In the genomic region with DNA sequence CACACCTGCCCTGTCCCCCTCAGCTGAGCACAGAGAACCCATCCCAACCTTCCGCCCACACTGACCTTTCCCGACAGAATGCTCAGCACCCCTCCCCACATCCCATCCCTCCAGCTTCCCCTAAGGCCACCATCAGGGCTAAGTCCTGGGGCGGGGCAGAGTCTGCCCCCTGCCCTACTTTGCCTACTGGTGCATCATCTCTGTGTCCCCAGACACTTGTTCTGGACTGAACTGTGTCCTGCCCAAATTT, we compare ENCODE assay signal across 22 cellular contexts.
A peak's percentile ranks its signal among the peaks of the same experiment; 100 is the strongest.
DNase-seq lines count a peak whose midpoint lies in the region; ATAC-seq, FAIRE-seq and TF ChIP-seq lines count a peak whose summit lies in the region.
"Had no signal": no experiment of that assay in that cellular context is flagged by ENCODE, and none has a peak within 500 bp of the region (broad histone marks: within the 10 kb centered on the region; RNA-seq: fewer than 3 reads in every experiment).

No MANE protein-coding gene starts in this region.

- H3K9me3 ChIP-seq in H1 (ENCODE audit: insufficient read depth in 2 of 2, low read depth in 1 of 2, low read length in 1 of 2), result peaks cover 2 to 4% of the 10 kb centered on the region in 2 experiments; a peak in 3 of 4 replicates
- no peaks in the 10 kb centered on the region for H3K9me3 ChIP-seq in osteoblast (ENCODE audit: low read depth, low read length)

- H3K23me2 ChIP-seq in H1 (ENCODE audit: low read depth, low read length), result no peaks in the 10 kb centered on the region

- H3K79me2 ChIP-seq in H1 (ENCODE audit: control insufficient read depth in 1 of 2, insufficient read depth in 2 of 2, low read length in 2 of 2) (no peaks in the 10 kb centered on the region), osteoblast (ENCODE audit: insufficient read depth, low read length) (no peaks in the 10 kb centered on the region)

- H3K23ac ChIP-seq in H1 (ENCODE audit: insufficient read length), result no peak overlapping the region

- H3K9me3 Mint-ChIP-seq in activated T-helper 17 cell treated with anti-CD3 and anti-CD28 coated beads, Interleukin-2, amount 50 U/mL, for 72 hours, result peaks cover 16% of the 10 kb centered on the region

- no peak overlapping the region for H3K4me3 ChIP-seq in H1 (ENCODE audit: extremely low read depth in 1 of 4, insufficient read depth in 2 of 4, low read depth in 3 of 4, low read length in 4 of 4)
- H3K4me3 ChIP-seq in osteoblast (ENCODE audit: insufficient read depth, low read length), result no peak overlapping the region
- H3K4me3 ChIP-seq: A549 had no signal

- ATAC-seq in Right ventricle myocardium superior (ENCODE audit: poor library complexity) (no peak), left cardiac atrium (no peak), HG02981 (IDR thresholded peaks at IDR 0.05; ENCODE audit: unreplicated experiment) (no peak)
- no peak for ATAC-seq in activated T-helper 17 cell treated with anti-CD3 and anti-CD28 coated beads, Interleukin-2, amount 50 U/mL, for 72 hours (replicated peaks)
- ATAC-seq: A549; CD8-positive, alpha-beta T cell; HCT116 had no signal

- H3K27ac ChIP-seq in H1 (ENCODE audit: low read depth, low read length) (no peak overlapping the region), osteoblast (ENCODE audit: low read depth, low read length) (no peak overlapping the region)
- H3K27ac ChIP-seq: A549 had no signal

- no peak overlapping the region for H3K9ac ChIP-seq in H1 (replicated peaks in 1 of 4; ENCODE audit: extremely low read depth in 1 of 4, low read depth in 3 of 4, low read length in 3 of 4)

- H3K14ac ChIP-seq in H1 (ENCODE audit: insufficient read length), result no peak overlapping the region

- 0 out of 2 replicates have a peak overlapping the region, but pooled peaks have one; percentile 23 for H4K8ac ChIP-seq in H1 (ENCODE audit: extremely low read depth, insufficient read depth, low read length)

- H3K79me1 ChIP-seq in H1 (ENCODE audit: low read depth, low read length), result peaks cover 8% of the 10 kb centered on the region; the same call in 1 of the 2 replicates

- WGBS in H1 (ENCODE audit: extremely low coverage in 1 of 2, insufficient coverage in 1 of 2, insufficient read length in 1 of 2, insufficient replicate concordance in 2 of 2, low coverage in 1 of 2, low lambda C conversion rate in 2 of 2, missing lambda C conversion rate in 1 of 2), 2 experiments, result 82% methylated on average over 3 of the region's 3 CpGs; no CpG with 5 or more reads in 1 of the 2 experiments

- TF ChIP-seq POLR2A in H1 (IDR thresholded peaks at IDR 0.05; ENCODE audit: control extremely low read depth in 1 of 2, low read depth in 2 of 2, low read length in 2 of 2), result no peak

- H3K4me1 ChIP-seq in H1 (replicated peaks in 1 of 4; ENCODE audit: control insufficient read depth in 3 of 4, insufficient read depth in 4 of 4, low read length in 3 of 4), result peaks cover 3 to 12% (median 6%) of the 10 kb centered on the region in 4 experiments; a peak in 6 of 7 replicates
- no peaks in the 10 kb centered on the region for H3K4me1 ChIP-seq in osteoblast (ENCODE audit: insufficient read depth, low read length)
- H3K4me1 ChIP-seq: A549, Caco-2 had no signal

- FAIRE-seq in H1 (lab: Jason Lieb, UNC), result no peak
- FAIRE-seq: A549, G401.6, GM12892 had no signal

- no peak overlapping the region for H2BK12ac ChIP-seq in H1 (ENCODE audit: low read depth, low read length)

- no peak overlapping the region for H4K91ac ChIP-seq in H1 (replicated peaks; ENCODE audit: insufficient read length, low read length)

- H3K4ac ChIP-seq in H1 (replicated peaks; ENCODE audit: insufficient read length, low read depth, low read length), result no peak overlapping the region

- DNase-seq in Right ventricle myocardium superior (peak; percentile 4), left cardiac atrium (no peak), H1 (ENCODE audit: low read depth in 1 of 2, low spot score in 2 of 2) (no peak), osteoblast (ENCODE audit: insufficient read length, low spot score, missing footprints) (peak; percentile 15), NOMO-1 treated with dmso at 0.1 percent for 144 hours (lab: John Stamatoyannopoulos, UW; ENCODE audit: unreplicated experiment) (no peak)
- DNase-seq: 8988T; ACHN; AML-193; C1 segment of cervical spinal cord; Caco-2; CD4-positive, CD25-positive, alpha-beta regulatory T cell; CD8-positive, alpha-beta T cell; DMS153; DND-41; GOT3; H7 had no signal

- POLR2A ChIA-PET in H1 (lab: Charles Lee; ENCODE audit: partially characterized antibody), result no interaction called here

- H3K36me3 Mint-ChIP-seq in activated T-helper 17 cell treated with anti-CD3 and anti-CD28 coated beads, Interleukin-2, amount 50 U/mL, for 72 hours (ENCODE audit: low read depth), result no peaks in the 10 kb centered on the region
- H3K36me3 Mint-ChIP-seq: CD4-positive, CD25-positive, alpha-beta regulatory T cell; CD8-positive, alpha-beta T cell had no signal

- H3K27me3 ChIP-seq in H1 (replicated peaks in 1 of 4; ENCODE audit: control insufficient read depth in 3 of 4, extremely low read depth in 1 of 4, insufficient read depth in 3 of 4, low read length in 3 of 4) (no peaks in the 10 kb centered on the region), osteoblast (ENCODE audit: insufficient read depth, low read length) (no peaks in the 10 kb centered on the region)

- H3K36me3 ChIP-seq in H1 (ENCODE audit: control insufficient read depth in 2 of 4, insufficient read depth in 4 of 4, low read length in 3 of 4) (no peaks in the 10 kb centered on the region), osteoblast (ENCODE audit: insufficient read depth, low read length) (no peaks in the 10 kb centered on the region)

- no peak overlapping the region for H2BK15ac ChIP-seq in H1 (ENCODE audit: low read length)

- TF ChIP-seq RAD21 in H1 (IDR thresholded peaks at IDR 0.05 in 1 of 2, conservative IDR thresholded peaks at IDR 0.05 in 1 of 2; ENCODE audit: low read depth in 2 of 2, low read length in 2 of 2), result no peak

- no peak for TF ChIP-seq CTCF in H1 (IDR thresholded peaks at IDR 0.05; ENCODE audit: control extremely low read depth in 1 of 3, insufficient read depth in 1 of 3, low read depth in 1 of 3, low read length in 3 of 3)
- no peak for TF ChIP-seq CTCF in osteoblast (IDR thresholded peaks at IDR 0.05; ENCODE audit: extremely low read depth, low read depth, low read length)

- no peak overlapping the region for H3K18ac ChIP-seq in H1 (ENCODE audit: extremely low read depth, low read length)

- no peak for TF ChIP-seq EP300 in H1 (IDR thresholded peaks at IDR 0.05; ENCODE audit: borderline replicate concordance in 1 of 2, low read depth in 2 of 2, low read length in 2 of 2)

- CTCF ChIA-PET in H1 (lab: Charles Lee; ENCODE audit: partially characterized antibody), result interaction anchor here (0.8 to 12.0 kb wide), 3 partner anchors 8 to 358 kb away, joined by 3 to 150 read pairs (median 4); no protein-coding TSS in a partner anchor

- H4K20me1 ChIP-seq in H1 (replicated peaks in 1 of 2; ENCODE audit: control insufficient read depth in 1 of 2, insufficient read depth in 2 of 2, low read length in 2 of 2) (peaks cover 3 to 11% of the 10 kb centered on the region in 2 experiments), osteoblast (ENCODE audit: insufficient read depth, low read length) (peaks cover 5% of the 10 kb centered on the region)

- H3K56ac ChIP-seq in H1 (replicated peaks; ENCODE audit: insufficient read length, low read depth, low read length), result no peak overlapping the region

- H2BK120ac ChIP-seq in H1 (replicated peaks; ENCODE audit: low read depth, low read length), result no peak overlapping the region

- no peak overlapping the region for H3K4me3 Mint-ChIP-seq in activated T-helper 17 cell treated with anti-CD3 and anti-CD28 coated beads, Interleukin-2, amount 50 U/mL, for 72 hours
- H3K4me3 Mint-ChIP-seq: CD4-positive, CD25-positive, alpha-beta regulatory T cell; CD8-positive, alpha-beta T cell had no signal

- no peak overlapping the region for H3K27ac Mint-ChIP-seq in activated T-helper 17 cell treated with anti-CD3 and anti-CD28 coated beads, Interleukin-2, amount 50 U/mL, for 72 hours
- H3K27ac Mint-ChIP-seq: CD4-positive, CD25-positive, alpha-beta regulatory T cell; CD8-positive, alpha-beta T cell had no signal

- intact Hi-C loops in Right ventricle myocardium superior (cut with DNase I), result no loop called here
- intact Hi-C loops in left cardiac atrium (cut with DNase I), result no loop called here

- H3K4me2 ChIP-seq in H1 (ENCODE audit: insufficient read depth in 1 of 2, low read depth in 2 of 2, low read length in 2 of 2), result no peak overlapping the region
- H3K4me2 ChIP-seq in osteoblast (ENCODE audit: insufficient read depth, low read length), result no peak overlapping the region
- H3K4me2 ChIP-seq: A549 had no signal

- H2BK20ac ChIP-seq in H1 (ENCODE audit: low read length), result no peak overlapping the region

- no peaks in the 10 kb centered on the region for H3K4me1 Mint-ChIP-seq in activated T-helper 17 cell treated with anti-CD3 and anti-CD28 coated beads, Interleukin-2, amount 50 U/mL, for 72 hours
- H3K4me1 Mint-ChIP-seq: CD4-positive, CD25-positive, alpha-beta regulatory T cell had no signal

- no peak overlapping the region for H2BK5ac ChIP-seq in H1 (ENCODE audit: low read depth, low read length)

- H2AK5ac ChIP-seq in H1 (ENCODE audit: low read depth, low read length), result no peak overlapping the region

- H2AFZ ChIP-seq in H1 (ENCODE audit: low read length) (no peak overlapping the region), osteoblast (ENCODE audit: low read length) (no peak overlapping the region)

- no peaks in the 10 kb centered on the region for H3K27me3 Mint-ChIP-seq in activated T-helper 17 cell treated with anti-CD3 and anti-CD28 coated beads, Interleukin-2, amount 50 U/mL, for 72 hours

- no peak overlapping the region for H4K5ac ChIP-seq in H1 (ENCODE audit: insufficient read length, low read depth, low read length)

TF ChIP-seq in H1, 55 proteins besides CTCF, POLR2A, EP300 and RAD21:
- TF ChIP-seq TCF12 (IDR thresholded peaks at IDR 0.05; ENCODE audit: low read depth, low read length) (no peak), RNF2 (IDR thresholded peaks at IDR 0.05; ENCODE audit: borderline replicate concordance, low read depth, low read length, missing control alignments, poor library complexity, severe bottlenecking) (no peak)
- TF ChIP-seq, protein P1, sequence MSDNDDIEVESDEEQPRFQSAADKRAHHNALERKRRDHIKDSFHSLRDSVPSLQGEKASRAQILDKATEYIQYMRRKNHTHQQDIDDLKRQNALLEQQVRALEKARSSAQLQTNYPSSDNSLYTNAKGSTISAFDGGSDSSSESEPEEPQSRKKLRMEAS (IDR thresholded peaks at IDR 0.05), result no peak
TF ChIP-seq in H1: peak in this region for 0.

Comparison
In these comparisons a context has a peak if more than half of its experiments do, and no peak if none do; other contexts are left out.
1. DNase-seq: peak in Right ventricle myocardium superior (single experiment) and osteoblast (single experiment); none in left cardiac atrium (single experiment), H1 (0 of 2) and NOMO-1 treated with dmso at 0.1 percent for 144 hours (single experiment).